In the genomic region with DNA sequence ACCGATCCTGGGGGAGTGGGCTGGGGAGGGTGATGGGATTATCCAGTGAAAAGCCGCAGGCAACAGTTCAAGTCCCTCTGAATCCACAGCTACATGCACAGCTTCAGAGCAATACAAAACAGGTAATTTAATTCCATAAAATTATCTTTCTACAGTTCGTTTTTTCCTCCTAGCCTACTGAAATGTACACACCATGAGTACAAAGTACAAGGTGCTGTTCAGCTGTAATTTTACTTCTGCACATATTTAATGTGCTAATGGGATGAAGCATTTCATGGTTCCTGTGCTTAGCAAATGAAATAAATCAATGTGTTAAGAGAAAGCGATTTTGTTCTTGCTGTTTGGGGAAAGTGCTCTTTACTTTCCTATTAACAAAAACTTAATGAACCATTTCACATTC, we compare ENCODE assay signal across 12 cellular contexts.
"Had no signal": no experiment of that assay in that cellular context is flagged by ENCODE, and none has a peak within 500 bp of the region (broad histone marks: within the 10 kb centered on the region; RNA-seq: fewer than 3 reads in every experiment).

No MANE protein-coding gene starts in this region.

- ATAC-seq: naive thymus-derived CD4-positive, alpha-beta T cell; stimulated activated memory B cell treated with anti-CD40 and anti-IgM and Interleukin-4, amounts not matched to agents 10 μg/mL and 1 μg/mL and 100 μg/mL, for 72 hours had no signal

- DNase-seq: activated CD4-positive, alpha-beta T cell treated with anti-CD3 and anti-CD28 coated beads, Interleukin-2, amount 10 ng/mL, durations not matched to agents 24 days and 14 days; activated CD4-positive, CD25-positive, alpha-beta regulatory T cell; activated naive CD8-positive, alpha-beta T cell treated with anti-CD3 and anti-CD28 coated beads for 36 hours; amygdala; brain microvascular endothelial cell; cortex of kidney; effector CD8-positive, alpha-beta T cell; foreskin melanocyte; naive thymus-derived CD4-positive, alpha-beta T cell; stimulated activated CD4-positive, alpha-beta T cell treated with anti-CD3 and anti-CD28 coated beads, Interleukin-2, amount 100 ng/mL, for 48 hours; uterus had no signal
